Comparison of ENCODE assay signal across 1 cellular context in genomic region chr2:28624798-28625701, GRCh38.
A peak's percentile ranks its signal among the peaks of the same experiment; 100 is the strongest.
TF ChIP-seq lines count a peak whose summit lies in the region.

No MANE protein-coding gene starts in this region.

TF ChIP-seq in HepG2, 621 proteins besides CTCF, POLR2A, EP300 and RAD21 (continued from another document and continues in another):
- no peak for TF ChIP-seq PRDM15 (CRISPR knock-in tag; IDR thresholded peaks at IDR 0.05)
- peak in 1 of 2 experiments; percentile 65; a peak in 3 of 4 replicates for TF ChIP-seq NR2F1 (CRISPR knock-in tag; IDR thresholded peaks at IDR 0.05)
- TF ChIP-seq ZFP91 (CRISPR knock-in tag; IDR thresholded peaks at IDR 0.05; ENCODE audit: borderline replicate concordance) = no peak
- TF ChIP-seq, protein P1, sequence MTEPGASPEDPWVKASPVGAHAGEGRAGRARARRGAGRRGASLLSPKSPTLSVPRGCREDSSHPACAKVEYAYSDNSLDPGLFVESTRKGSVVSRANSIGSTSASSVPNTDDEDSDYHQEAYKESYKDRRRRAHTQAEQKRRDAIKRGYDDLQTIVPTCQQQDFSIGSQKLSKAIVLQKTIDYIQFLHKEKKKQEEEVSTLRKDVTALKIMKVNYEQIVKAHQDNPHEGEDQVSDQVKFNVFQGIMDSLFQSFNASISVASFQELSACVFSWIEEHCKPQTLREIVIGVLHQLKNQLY (CRISPR knock-in tag; IDR thresholded peaks at IDR 0.05) = no peak
- TF ChIP-seq GTF2F1 (IDR thresholded peaks at IDR 0.05; ENCODE audit: low read length) = no peak
- TF ChIP-seq MTF2 (CRISPR knock-in tag; IDR thresholded peaks at IDR 0.05; ENCODE audit: borderline replicate concordance) = no peak
- TF ChIP-seq PHF21A (CRISPR knock-in tag; IDR thresholded peaks at IDR 0.05) = no peak
- no peak for TF ChIP-seq KLF13 (CRISPR knock-in tag; IDR thresholded peaks at IDR 0.05)
- TF ChIP-seq, protein P2, sequence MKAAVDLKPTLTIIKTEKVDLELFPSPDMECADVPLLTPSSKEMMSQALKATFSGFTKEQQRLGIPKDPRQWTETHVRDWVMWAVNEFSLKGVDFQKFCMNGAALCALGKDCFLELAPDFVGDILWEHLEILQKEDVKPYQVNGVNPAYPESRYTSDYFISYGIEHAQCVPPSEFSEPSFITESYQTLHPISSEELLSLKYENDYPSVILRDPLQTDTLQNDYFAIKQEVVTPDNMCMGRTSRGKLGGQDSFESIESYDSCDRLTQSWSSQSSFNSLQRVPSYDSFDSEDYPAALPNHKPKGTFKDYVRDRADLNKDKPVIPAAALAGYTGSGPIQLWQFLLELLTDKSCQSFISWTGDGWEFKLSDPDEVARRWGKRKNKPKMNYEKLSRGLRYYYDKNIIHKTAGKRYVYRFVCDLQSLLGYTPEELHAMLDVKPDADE (CRISPR knock-in tag; IDR thresholded peaks at IDR 0.05) = no peak
- no peak for TF ChIP-seq SALL2 (CRISPR knock-in tag; IDR thresholded peaks at IDR 0.05)
- no peak for TF ChIP-seq HCFC1 (IDR thresholded peaks at IDR 0.05; ENCODE audit: low read depth, low read length)
- TF ChIP-seq ZNF317 (CRISPR knock-in tag; IDR thresholded peaks at IDR 0.05) = no peak
- 0 out of 2 replicates have a peak, but pooled peaks have one; percentile 18 for TF ChIP-seq RXRB (CRISPR knock-in tag; IDR thresholded peaks at IDR 0.05; ENCODE audit: borderline replicate concordance)
- peak; percentile 56 for TF ChIP-seq ZNF687 (CRISPR knock-in tag; IDR thresholded peaks at IDR 0.05)
- TF ChIP-seq SP5 (CRISPR knock-in tag; IDR thresholded peaks at IDR 0.05; ENCODE audit: borderline replicate concordance, low read depth) = no peak
- TF ChIP-seq ZNF431 (CRISPR knock-in tag; IDR thresholded peaks at IDR 0.05; ENCODE audit: borderline replicate concordance, low read depth) = no peak
- TF ChIP-seq FOXA3 (CRISPR knock-in tag; IDR thresholded peaks at IDR 0.05) = no peak
- no peak for TF ChIP-seq NFE2L1 (CRISPR knock-in tag; IDR thresholded peaks at IDR 0.05; ENCODE audit: borderline replicate concordance)
- TF ChIP-seq ZNF496 (CRISPR knock-in tag; IDR thresholded peaks at IDR 0.05; ENCODE audit: insufficient replicate concordance) = no peak
- TF ChIP-seq MAFK (conservative IDR thresholded peaks at IDR 0.05 in 1 of 2, IDR thresholded peaks at IDR 0.05 in 1 of 2; ENCODE audit: low read length in 2 of 2) = no peak
- TF ChIP-seq PLRG1 (conservative IDR thresholded peaks at IDR 0.05) = no peak
- TF ChIP-seq MTA3 (CRISPR knock-in tag; IDR thresholded peaks at IDR 0.05) = no peak
- TF ChIP-seq ARNT2 (CRISPR knock-in tag; IDR thresholded peaks at IDR 0.05; ENCODE audit: low read depth) = no peak
- TF ChIP-seq, protein P3, sequence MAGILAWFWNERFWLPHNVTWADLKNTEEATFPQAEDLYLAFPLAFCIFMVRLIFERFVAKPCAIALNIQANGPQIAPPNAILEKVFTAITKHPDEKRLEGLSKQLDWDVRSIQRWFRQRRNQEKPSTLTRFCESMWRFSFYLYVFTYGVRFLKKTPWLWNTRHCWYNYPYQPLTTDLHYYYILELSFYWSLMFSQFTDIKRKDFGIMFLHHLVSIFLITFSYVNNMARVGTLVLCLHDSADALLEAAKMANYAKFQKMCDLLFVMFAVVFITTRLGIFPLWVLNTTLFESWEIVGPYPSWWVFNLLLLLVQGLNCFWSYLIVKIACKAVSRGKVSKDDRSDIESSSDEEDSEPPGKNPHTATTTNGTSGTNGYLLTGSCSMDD (CRISPR knock-in tag; IDR thresholded peaks at IDR 0.05) = no peak
- peak; percentile 50; the same call in 1 of the 2 replicates for TF ChIP-seq NR2F6 (IDR thresholded peaks at IDR 0.05)
- peak; percentile 86 for TF ChIP-seq NR2F6 (CRISPR knock-in tag; IDR thresholded peaks at IDR 0.05)
- TF ChIP-seq, protein P4, sequence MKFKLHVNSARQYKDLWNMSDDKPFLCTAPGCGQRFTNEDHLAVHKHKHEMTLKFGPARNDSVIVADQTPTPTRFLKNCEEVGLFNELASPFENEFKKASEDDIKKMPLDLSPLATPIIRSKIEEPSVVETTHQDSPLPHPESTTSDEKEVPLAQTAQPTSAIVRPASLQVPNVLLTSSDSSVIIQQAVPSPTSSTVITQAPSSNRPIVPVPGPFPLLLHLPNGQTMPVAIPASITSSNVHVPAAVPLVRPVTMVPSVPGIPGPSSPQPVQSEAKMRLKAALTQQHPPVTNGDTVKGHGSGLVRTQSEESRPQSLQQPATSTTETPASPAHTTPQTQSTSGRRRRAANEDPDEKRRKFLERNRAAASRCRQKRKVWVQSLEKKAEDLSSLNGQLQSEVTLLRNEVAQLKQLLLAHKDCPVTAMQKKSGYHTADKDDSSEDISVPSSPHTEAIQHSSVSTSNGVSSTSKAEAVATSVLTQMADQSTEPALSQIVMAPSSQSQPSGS (CRISPR knock-in tag; IDR thresholded peaks at IDR 0.05) = no peak
- TF ChIP-seq KDM4B (CRISPR knock-in tag; IDR thresholded peaks at IDR 0.05) = no peak
- TF ChIP-seq ZNF101 (CRISPR knock-in tag; IDR thresholded peaks at IDR 0.05; ENCODE audit: borderline replicate concordance, low read depth) = no peak
- TF ChIP-seq ZNF256 (CRISPR knock-in tag; conservative IDR thresholded peaks at IDR 0.05) = no peak
- TF ChIP-seq CCAR2 (optimal IDR thresholded peaks at IDR 0.05; ENCODE audit: low read depth, low read length) = no peak
- TF ChIP-seq ZEB1 (IDR thresholded peaks at IDR 0.05; ENCODE audit: insufficient replicate concordance, low read depth) = no peak
- TF ChIP-seq, protein P5, sequence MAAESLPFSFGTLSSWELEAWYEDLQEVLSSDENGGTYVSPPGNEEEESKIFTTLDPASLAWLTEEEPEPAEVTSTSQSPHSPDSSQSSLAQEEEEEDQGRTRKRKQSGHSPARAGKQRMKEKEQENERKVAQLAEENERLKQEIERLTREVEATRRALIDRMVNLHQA (CRISPR knock-in tag; IDR thresholded peaks at IDR 0.05) = no peak
- no peak for TF ChIP-seq ATM (IDR thresholded peaks at IDR 0.05; ENCODE audit: borderline replicate concordance)
- no peak for TF ChIP-seq GATAD1 (CRISPR knock-in tag; IDR thresholded peaks at IDR 0.05)
- no peak for TF ChIP-seq ZNF367 (CRISPR knock-in tag; IDR thresholded peaks at IDR 0.05; ENCODE audit: borderline replicate concordance)
- TF ChIP-seq, protein P6, sequence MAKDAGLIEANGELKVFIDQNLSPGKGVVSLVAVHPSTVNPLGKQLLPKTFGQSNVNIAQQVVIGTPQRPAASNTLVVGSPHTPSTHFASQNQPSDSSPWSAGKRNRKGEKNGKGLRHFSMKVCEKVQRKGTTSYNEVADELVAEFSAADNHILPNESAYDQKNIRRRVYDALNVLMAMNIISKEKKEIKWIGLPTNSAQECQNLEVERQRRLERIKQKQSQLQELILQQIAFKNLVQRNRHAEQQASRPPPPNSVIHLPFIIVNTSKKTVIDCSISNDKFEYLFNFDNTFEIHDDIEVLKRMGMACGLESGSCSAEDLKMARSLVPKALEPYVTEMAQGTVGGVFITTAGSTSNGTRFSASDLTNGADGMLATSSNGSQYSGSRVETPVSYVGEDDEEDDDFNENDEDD (CRISPR knock-in tag; IDR thresholded peaks at IDR 0.05; ENCODE audit: borderline replicate concordance) = no peak
- no peak for TF ChIP-seq ZNF564 (CRISPR knock-in tag; IDR thresholded peaks at IDR 0.05)
- no peak for TF ChIP-seq ZFP62 (CRISPR knock-in tag; IDR thresholded peaks at IDR 0.05)
- no peak for TF ChIP-seq ZSCAN22 (CRISPR knock-in tag; IDR thresholded peaks at IDR 0.05)
- no peak for TF ChIP-seq CHD4 (IDR thresholded peaks at IDR 0.05; ENCODE audit: borderline replicate concordance, low read length)
- no peak for TF ChIP-seq ONECUT2 (CRISPR knock-in tag; IDR thresholded peaks at IDR 0.05)
- TF ChIP-seq CC2D1A (CRISPR knock-in tag; IDR thresholded peaks at IDR 0.05) = no peak
- no peak for TF ChIP-seq NFYB (CRISPR knock-in tag; IDR thresholded peaks at IDR 0.05)
- TF ChIP-seq KDM5B (CRISPR knock-in tag; IDR thresholded peaks at IDR 0.05; ENCODE audit: borderline replicate concordance) = no peak
- peak; percentile 29; the same call in 1 of the 2 replicates for TF ChIP-seq TBX2 (CRISPR knock-in tag; IDR thresholded peaks at IDR 0.05; ENCODE audit: borderline replicate concordance)
- no peak for TF ChIP-seq GATA4 (IDR thresholded peaks at IDR 0.05; ENCODE audit: borderline replicate concordance, low read depth)
- TF ChIP-seq TAF15 (IDR thresholded peaks at IDR 0.05; ENCODE audit: low read depth, low read length, poor library complexity, severe bottlenecking) = no peak
- TF ChIP-seq, protein P7, sequence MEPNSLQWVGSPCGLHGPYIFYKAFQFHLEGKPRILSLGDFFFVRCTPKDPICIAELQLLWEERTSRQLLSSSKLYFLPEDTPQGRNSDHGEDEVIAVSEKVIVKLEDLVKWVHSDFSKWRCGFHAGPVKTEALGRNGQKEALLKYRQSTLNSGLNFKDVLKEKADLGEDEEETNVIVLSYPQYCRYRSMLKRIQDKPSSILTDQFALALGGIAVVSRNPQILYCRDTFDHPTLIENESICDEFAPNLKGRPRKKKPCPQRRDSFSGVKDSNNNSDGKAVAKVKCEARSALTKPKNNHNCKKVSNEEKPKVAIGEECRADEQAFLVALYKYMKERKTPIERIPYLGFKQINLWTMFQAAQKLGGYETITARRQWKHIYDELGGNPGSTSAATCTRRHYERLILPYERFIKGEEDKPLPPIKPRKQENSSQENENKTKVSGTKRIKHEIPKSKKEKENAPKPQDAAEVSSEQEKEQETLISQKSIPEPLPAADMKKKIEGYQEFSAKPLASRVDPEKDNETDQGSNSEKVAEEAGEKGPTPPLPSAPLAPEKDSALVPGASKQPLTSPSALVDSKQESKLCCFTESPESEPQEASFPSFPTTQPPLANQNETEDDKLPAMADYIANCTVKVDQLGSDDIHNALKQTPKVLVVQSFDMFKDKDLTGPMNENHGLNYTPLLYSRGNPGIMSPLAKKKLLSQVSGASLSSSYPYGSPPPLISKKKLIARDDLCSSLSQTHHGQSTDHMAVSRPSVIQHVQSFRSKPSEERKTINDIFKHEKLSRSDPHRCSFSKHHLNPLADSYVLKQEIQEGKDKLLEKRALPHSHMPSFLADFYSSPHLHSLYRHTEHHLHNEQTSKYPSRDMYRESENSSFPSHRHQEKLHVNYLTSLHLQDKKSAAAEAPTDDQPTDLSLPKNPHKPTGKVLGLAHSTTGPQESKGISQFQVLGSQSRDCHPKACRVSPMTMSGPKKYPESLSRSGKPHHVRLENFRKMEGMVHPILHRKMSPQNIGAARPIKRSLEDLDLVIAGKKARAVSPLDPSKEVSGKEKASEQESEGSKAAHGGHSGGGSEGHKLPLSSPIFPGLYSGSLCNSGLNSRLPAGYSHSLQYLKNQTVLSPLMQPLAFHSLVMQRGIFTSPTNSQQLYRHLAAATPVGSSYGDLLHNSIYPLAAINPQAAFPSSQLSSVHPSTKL (CRISPR knock-in tag; IDR thresholded peaks at IDR 0.05) = peak; percentile 59; the same call in 1 of the 2 replicates
